1 cellular context compared by ENCODE assay signal in genomic region chr7:150902078-150903033, GRCh38.
TF ChIP-seq lines count a peak whose summit lies in the region.

No MANE protein-coding gene starts in this region.

TF ChIP-seq in K562, 482 proteins besides CTCF, POLR2A, EP300 and RAD21 (continued from another document):
- TF ChIP-seq E2F8 (IDR thresholded peaks at IDR 0.05; ENCODE audit: low read depth, partially characterized antibody) = no peak
- TF ChIP-seq ZNF764 (CRISPR knock-in tag; IDR thresholded peaks at IDR 0.05; ENCODE audit: low read depth) = no peak
- TF ChIP-seq MYC (IDR thresholded peaks at IDR 0.05; ENCODE audit: low read depth, low read length) = peak; percentile 46; the same call in 1 of the 2 replicates
- TF ChIP-seq MYC (CRISPR knock-in tag; IDR thresholded peaks at IDR 0.05; ENCODE audit: borderline replicate concordance, low read depth) = no peak
- TF ChIP-seq MBD1 (CRISPR knock-in tag; IDR thresholded peaks at IDR 0.05) = no peak
- TF ChIP-seq NRF1 (conservative IDR thresholded peaks at IDR 0.05 in 1 of 2, IDR thresholded peaks at IDR 0.05 in 1 of 2) = 0 out of 4 replicates have a peak, but pooled peaks of 1 of the 2 experiments have one; percentile 25
- no peak for TF ChIP-seq HES1 (IDR thresholded peaks at IDR 0.05; ENCODE audit: low read depth)
- no peak for TF ChIP-seq NBN (IDR thresholded peaks at IDR 0.05; ENCODE audit: low read depth)
- peak; percentile 28; the same call in 1 of the 2 replicates for TF ChIP-seq L3MBTL2 (IDR thresholded peaks at IDR 0.05)
- no peak for TF ChIP-seq CHD7 (IDR thresholded peaks at IDR 0.05; ENCODE audit: low read depth, low read length)
- TF ChIP-seq ZNF561 (CRISPR knock-in tag; conservative IDR thresholded peaks at IDR 0.05) = no peak
- no peak for TF ChIP-seq SLC30A9 (CRISPR knock-in tag; IDR thresholded peaks at IDR 0.05)
- TF ChIP-seq TFAP4 (CRISPR knock-in tag; IDR thresholded peaks at IDR 0.05; ENCODE audit: borderline replicate concordance) = 0 out of 2 replicates have a peak, but pooled peaks have one; percentile 24
- TF ChIP-seq KAT8 (IDR thresholded peaks at IDR 0.05; ENCODE audit: low read depth) = no peak
- no peak for TF ChIP-seq NR3C1 (CRISPR knock-in tag; IDR thresholded peaks at IDR 0.05)
- TF ChIP-seq TAL1 (IDR thresholded peaks at IDR 0.05) = 0 out of 2 replicates have a peak, but pooled peaks have one; percentile 3
TF ChIP-seq in K562: peak in this region for 7.
